Comparison of ENCODE assay signal across 1 cellular context in genomic region chr7:84237533-84238173, GRCh38.
TF ChIP-seq lines count a peak whose summit lies in the region.

No MANE protein-coding gene starts in this region.

TF ChIP-seq in IMR-90, 13 proteins besides CTCF, POLR2A, EP300 and RAD21 (continued from another document):
- no peak for TF ChIP-seq USF2 (IDR thresholded peaks at IDR 0.05; ENCODE audit: low read depth, low read length)
- no peak for TF ChIP-seq ELK1 (IDR thresholded peaks at IDR 0.05; ENCODE audit: borderline replicate concordance, low read depth, low read length)
- peak; percentile 100 for TF ChIP-seq FOS (IDR thresholded peaks at IDR 0.05; ENCODE audit: low read depth, low read length)
